In genomic region chr10:121624778-121625330, GRCh38 we compare ENCODE assay signal across 25 cellular contexts. TPM values are rescaled to one million over a fixed set of nuclear protein-coding genes. Genes with fewer than 3 reads are reported as not detected.
A peak's percentile ranks its signal among the peaks of the same experiment; 100 is the strongest.
DNase-seq lines count a peak whose midpoint lies in the region; TF ChIP-seq lines count a peak whose summit lies in the region.
"Had no signal": no experiment of that assay in that cellular context is flagged by ENCODE, and none has a peak within 500 bp of the region (broad histone marks: within the 10 kb centered on the region; RNA-seq: fewer than 3 reads in every experiment).

No MANE protein-coding gene starts in this region.

- peaks cover 8 to 60% (median 37%) of the 10 kb centered on the region in 3 donors for H3K4me1 ChIP-seq in esophagus squamous epithelium
- H3K4me1 ChIP-seq: SJSA1 had no signal

- 24 to 40% methylated on average over 11 of the region's 11 CpGs for WGBS in esophagus squamous epithelium, 2 donors

- no peaks in the 10 kb centered on the region for H3K36me3 Mint-ChIP-seq in HFFc6 (ENCODE audit: low read depth)
- H3K36me3 Mint-ChIP-seq: CD8-positive, alpha-beta memory T cell; natural killer cell treated with Interleukin-12 subunit alpha and Interleukin-12 subunit beta and Interleukin-15 and Interleukin-18, amount 100 ng/mL, for 72 hours had no signal

- H3K4me3 ChIP-seq in esophagus squamous epithelium: no peak overlapping the region
- H3K4me3 ChIP-seq: GM23248, PC-9, SJSA1, tibial nerve had no signal

- TF ChIP-seq POLR2A in esophagus squamous epithelium (IDR thresholded peaks at IDR 0.05): no peak

- no peak overlapping the region for H3K27ac Mint-ChIP-seq in HFFc6
- H3K27ac Mint-ChIP-seq: activated CD4-positive, alpha-beta memory T cell treated with anti-CD3 and anti-CD28 coated beads, Interleukin-2, amount 10 ng/mL, durations not matched to agents 7 days and 5 days; CD8-positive, alpha-beta memory T cell; natural killer cell treated with Interleukin-12 subunit alpha and Interleukin-12 subunit beta and Interleukin-15 and Interleukin-18, amount 100 ng/mL, for 72 hours had no signal

- H3K9me3 ChIP-seq in esophagus squamous epithelium: no peaks in the 10 kb centered on the region
- H3K9me3 ChIP-seq: SJSA1 had no signal

- TF ChIP-seq CTCF in esophagus squamous epithelium (IDR thresholded peaks at IDR 0.05): no peak
- no peak for TF ChIP-seq CTCF in HFFc6 (IDR thresholded peaks at IDR 0.05)

- peak; percentile 79 for DNase-seq in NCI-H1105 treated with DMSO at 0.1 percent for 48 hours (lab: John Stamatoyannopoulos, UW)
- DNase-seq in NCI-H748 treated with DMSO at 0.1 percent for 48 hours (lab: John Stamatoyannopoulos, UW): peak; percentile 49
- no peak for DNase-seq in esophagus squamous epithelium (lab: John Stamatoyannopoulos, UW)
- DNase-seq in superior temporal gyrus (ENCODE audit: extremely low spot score): peak; percentile 36
- DNase-seq in NCI-H526 (lab: John Stamatoyannopoulos, UW): no peak
- DNase-seq in HFFc6: no peak
- no peak for DNase-seq in NAMALWA (ENCODE audit: low spot score)
- DNase-seq: activated CD4-positive, alpha-beta memory T cell treated with anti-CD3 and anti-CD28 coated beads, Interleukin-2, amount 10 ng/mL, durations not matched to agents 7 days and 5 days; activated naive CD4-positive, alpha-beta T cell; amniotic stem cell; CD8-positive, alpha-beta memory T cell; dorsolateral prefrontal cortex; GM23248; KBM-7; kidney glomerular epithelial cell; NCI-H2081 treated with DMSO at 0.1 percent for 48 hours; NCI-H524 treated with DMSO at 0.1 percent for 48 hours; PC-9; stimulated activated CD4-positive, alpha-beta T cell treated with anti-CD3 and anti-CD28 coated beads, Interleukin-2, amount 100 ng/mL, for 24 hours; stimulated activated naive CD4-positive, alpha-beta T cell; T-helper 2 cell had no signal

- H3K27ac ChIP-seq in esophagus squamous epithelium: peak overlapping the region; percentile 28 to 70 (median 54)
- H3K27ac ChIP-seq: GM23248, PC-9, SJSA1, tibial nerve had no signal

- H3K36me3 ChIP-seq in esophagus squamous epithelium: no peaks in the 10 kb centered on the region
- H3K36me3 ChIP-seq: SJSA1, tibial nerve had no signal

- no peaks in the 10 kb centered on the region for H3K27me3 ChIP-seq in esophagus squamous epithelium
- H3K27me3 ChIP-seq: dorsolateral prefrontal cortex, SJSA1, tibial nerve had no signal

- peaks cover 11% of the 10 kb centered on the region for H3K4me1 Mint-ChIP-seq in HFFc6 (ENCODE audit: low read depth)
- H3K4me1 Mint-ChIP-seq: activated CD4-positive, alpha-beta memory T cell treated with anti-CD3 and anti-CD28 coated beads, Interleukin-2, amount 10 ng/mL, durations not matched to agents 7 days and 5 days; CD8-positive, alpha-beta memory T cell; central memory CD8-positive, alpha-beta T cell had no signal

- peaks cover 4% of the 10 kb centered on the region; the same call in 1 of the 2 replicates for H3K9me3 Mint-ChIP-seq in HFFc6
- H3K9me3 Mint-ChIP-seq: activated CD4-positive, alpha-beta memory T cell treated with anti-CD3 and anti-CD28 coated beads, Interleukin-2, amount 10 ng/mL, durations not matched to agents 7 days and 5 days; CD8-positive, alpha-beta memory T cell; central memory CD8-positive, alpha-beta T cell; natural killer cell treated with Interleukin-12 subunit alpha and Interleukin-12 subunit beta and Interleukin-15 and Interleukin-18, amount 100 ng/mL, for 72 hours had no signal

- no peak overlapping the region for H3K4me3 Mint-ChIP-seq in HFFc6
- H3K4me3 Mint-ChIP-seq: activated CD4-positive, alpha-beta memory T cell treated with anti-CD3 and anti-CD28 coated beads, Interleukin-2, amount 10 ng/mL, durations not matched to agents 7 days and 5 days; CD8-positive, alpha-beta memory T cell; central memory CD8-positive, alpha-beta T cell; natural killer cell treated with Interleukin-12 subunit alpha and Interleukin-12 subunit beta and Interleukin-15 and Interleukin-18, amount 100 ng/mL, for 72 hours had no signal

- intact Hi-C loops in esophagus squamous epithelium (cut with DNase I): no loop called here

- H3K27me3 Mint-ChIP-seq in HFFc6 (ENCODE audit: insufficient read depth): peaks cover 6% of the 10 kb centered on the region; the same call in 1 of the 2 replicates
- H3K27me3 Mint-ChIP-seq: activated CD4-positive, alpha-beta memory T cell treated with anti-CD3 and anti-CD28 coated beads, Interleukin-2, amount 10 ng/mL, durations not matched to agents 7 days and 5 days had no signal

RNA-seq across cellular contexts. Expression of gene FGFR2, which starts 26.6 kb away (rescaled TPM):
- total RNA-seq in esophagus squamous epithelium: 10 to 100 TPM; 22.5 to 58.0 (median 44.4) TPM
- not detected for total RNA-seq in HFFc6 (2021; fragmentation: NEBNext Ultra II Directional; extraction: Animal tissue kit (Norgen Biotek cat#: 25700))
- total RNA-seq: GM23248, PC-9 had no signal

Comparison
In these comparisons a context has a peak if more than half of its experiments do, and no peak if none do; other contexts are left out.
1. DNase-seq: peak in NCI-H1105 treated with DMSO at 0.1 percent for 48 hours (single experiment), NCI-H748 treated with DMSO at 0.1 percent for 48 hours (single experiment) and superior temporal gyrus (single experiment); none in esophagus squamous epithelium (single experiment), NCI-H526 (0 of 2), HFFc6 (single experiment) and NAMALWA (single experiment).
2. RNA of gene FGFR2, which starts 26.6 kb away (total RNA-seq): 22.5 to 58.0 TPM in esophagus squamous epithelium; not detected in HFFc6; every median in the first group is over 10 times any median in the second.